8 cellular contexts compared by ENCODE assay signal in genomic region chr7:137656227-137656849, GRCh38.
DNase-seq lines count a peak whose midpoint lies in the region; ATAC-seq and TF ChIP-seq lines count a peak whose summit lies in the region.

No MANE protein-coding gene starts in this region.

- intact Hi-C loops in PC-9 (cut with micrococcal nuclease; ENCODE audit: unreplicated experiment): loop anchor here (1.0 to 5.0 kb wide), 3 partner anchors 243 to 1081 kb away; no protein-coding TSS in a partner anchor

- peaks cover 18% of the 10 kb centered on the region for H3K27me3 Mint-ChIP-seq in type B pancreatic cell

- H3K79me2 ChIP-seq in Karpas-422 (ENCODE audit: low read length): no peaks in the 10 kb centered on the region
- H3K79me2 ChIP-seq in PC-9 (ENCODE audit: low read depth): no peaks in the 10 kb centered on the region

- CTCF ChIA-PET in PC-9 (lab: Charles Lee): interaction anchor here (0.7 to 1.2 kb wide), 2 partner anchors 50 to 391 kb away, joined by 3 to 4 read pairs; no protein-coding TSS in a partner anchor

- no peak overlapping the region for H3K27ac ChIP-seq in Karpas-422 (ENCODE audit: low read length)
- H3K27ac ChIP-seq in PC-9: no peak overlapping the region

- no peak overlapping the region for H3K9ac ChIP-seq in Karpas-422 (ENCODE audit: low read length)

- H3K36me3 Mint-ChIP-seq in type B pancreatic cell: no peaks in the 10 kb centered on the region

- H3K9me2 ChIP-seq in Karpas-422 (replicated peaks; ENCODE audit: insufficient read depth, low read length) (no peaks in the 10 kb centered on the region), PC-9 (ENCODE audit: insufficient read depth) (no peaks in the 10 kb centered on the region)

- H3K4me1 Mint-ChIP-seq in type B pancreatic cell (ENCODE audit: unreplicated experiment): peaks cover 5% of the 10 kb centered on the region

- no TSS peak for BruUV-seq in PC-9 (replicated peaks; lab: Mats Ljungman, UMichigan)

- H3K4me3 Mint-ChIP-seq in type B pancreatic cell: no peak overlapping the region

- no peak overlapping the region for H3K27ac Mint-ChIP-seq in type B pancreatic cell

- no peaks in the 10 kb centered on the region for H3K9me3 Mint-ChIP-seq in type B pancreatic cell

- POLR2A ChIA-PET in PC-9 (lab: Charles Lee; ENCODE audit: unreplicated experiment): interaction anchor here (0.6 kb wide), 1 partner anchor 64 kb away, joined by 4 read pairs; no protein-coding TSS in a partner anchor

- H3K4me2 ChIP-seq in Karpas-422 (ENCODE audit: low read depth, low read length, poor library complexity, severe bottlenecking) (no peak overlapping the region), PC-9 (no peak overlapping the region)

- H3K4me1 ChIP-seq in Karpas-422 (ENCODE audit: low read length) (no peaks in the 10 kb centered on the region), PC-9 (replicated peaks; ENCODE audit: insufficient read depth) (no peaks in the 10 kb centered on the region)

- no peaks in the 10 kb centered on the region for H3K9me3 ChIP-seq in Karpas-422 (ENCODE audit: low read length)
- no peaks in the 10 kb centered on the region for H3K9me3 ChIP-seq in PC-9 (ENCODE audit: insufficient read depth, low read depth)

- peak; percentile 39 for DNase-seq in DMS114 treated with DMSO at 0.1 percent for 48 hours (lab: John Stamatoyannopoulos, UW; ENCODE audit: unreplicated experiment)
- peak; percentile 87 for DNase-seq in Karpas-422
- DNase-seq in PC-9: peak in 1 of 2 experiments; percentile 75
- peak; percentile 12 to 15 for DNase-seq in activated T-helper 1 cell treated with anti-CD3 and anti-CD28 coated beads, Interleukin-2, amount 50 U/mL, for 16 hours (ENCODE audit: low read depth in 1 of 2, low spot score in 1 of 2)
- peak; percentile 73 to 92 for DNase-seq in foreskin fibroblast
- DNase-seq in nucleus accumbens (lab: John Stamatoyannopoulos, UW): peak in 50 of 56 donors; percentile 4 to 90 (median 45)
- peak; percentile 76 for DNase-seq in type B pancreatic cell (ENCODE audit: extremely low spot score, unreplicated experiment)

- H3F3A ChIP-seq in PC-9 (ENCODE audit: insufficient read depth, low read depth): no peaks in the 10 kb centered on the region

- ATAC-seq in GM21717 (IDR thresholded peaks at IDR 0.05; ENCODE audit: unreplicated experiment): peak; percentile 90

- TF ChIP-seq CTCF in PC-9 (conservative IDR thresholded peaks at IDR 0.05): peak; percentile 95
- peak; percentile 78 for TF ChIP-seq CTCF in foreskin fibroblast (IDR thresholded peaks at IDR 0.05; ENCODE audit: low read depth, low read length)
- TF ChIP-seq CTCF in type B pancreatic cell (conservative IDR thresholded peaks at IDR 0.05): peak; percentile 94

- H3K27me3 ChIP-seq in Karpas-422 (ENCODE audit: low read length) (no peaks in the 10 kb centered on the region), PC-9 (ENCODE audit: insufficient read depth, low read depth) (peaks cover 57% of the 10 kb centered on the region)

- no peaks in the 10 kb centered on the region for H4K20me1 ChIP-seq in Karpas-422 (ENCODE audit: insufficient read depth, low read depth, low read length)
- H4K20me1 ChIP-seq in PC-9 (ENCODE audit: insufficient read depth): no peaks in the 10 kb centered on the region

- H3K36me3 ChIP-seq in Karpas-422 (ENCODE audit: insufficient read depth, low read length) (no peaks in the 10 kb centered on the region), PC-9 (ENCODE audit: low read depth) (no peaks in the 10 kb centered on the region)

- H3K4me3 ChIP-seq in Karpas-422 (ENCODE audit: low read length) (no peak overlapping the region), PC-9 (no peak overlapping the region), foreskin fibroblast (ENCODE audit: low read depth in 1 of 2, low read length in 2 of 2) (no peak overlapping the region)

- no peak overlapping the region for H2AFZ ChIP-seq in Karpas-422 (ENCODE audit: low read length)
- H2AFZ ChIP-seq in PC-9: no peak overlapping the region
